Comparison of ENCODE assay signal across 1 cellular context in genomic region chr4:127656047-127656680, GRCh38.
A peak's percentile ranks its signal among the peaks of the same experiment; 100 is the strongest.
TF ChIP-seq lines count a peak whose summit lies in the region.

No MANE protein-coding gene starts in this region.

TF ChIP-seq in HepG2, 621 proteins besides CTCF, POLR2A, EP300 and RAD21 (continued from another document):
- TF ChIP-seq CHD2 (IDR thresholded peaks at IDR 0.05; ENCODE audit: low read depth, low read length) (no peak), ZNF331 (CRISPR knock-in tag; IDR thresholded peaks at IDR 0.05) (no peak), ZNF687 (CRISPR knock-in tag; IDR thresholded peaks at IDR 0.05) (peak; percentile 33; the same call in 1 of the 2 replicates), ZNF841 (CRISPR knock-in tag; IDR thresholded peaks at IDR 0.05; ENCODE audit: borderline replicate concordance) (no peak), ETV5 (CRISPR knock-in tag; IDR thresholded peaks at IDR 0.05; ENCODE audit: borderline replicate concordance) (no peak), ZNF251 (CRISPR knock-in tag; IDR thresholded peaks at IDR 0.05) (no peak), ZNF24 (IDR thresholded peaks at IDR 0.05) (no peak), YY1 (IDR thresholded peaks at IDR 0.05; ENCODE audit: insufficient read depth, insufficient replicate concordance, low read depth, low read length) (peak; percentile 39), CREM (IDR thresholded peaks at IDR 0.05) (no peak), CREM (CRISPR knock-in tag; IDR thresholded peaks at IDR 0.05) (no peak), NBN (conservative IDR thresholded peaks at IDR 0.05) (no peak)
